Comparison of ENCODE assay signal across 10 cellular contexts in genomic region chr4:48194986-48195773, GRCh38.
DNase-seq lines count a peak whose midpoint lies in the region; ATAC-seq and TF ChIP-seq lines count a peak whose summit lies in the region.
"Had no signal": no experiment of that assay in that cellular context is flagged by ENCODE, and none has a peak within 500 bp of the region (broad histone marks: within the 10 kb centered on the region; RNA-seq: fewer than 3 reads in every experiment).

No MANE protein-coding gene starts in this region.

- no peaks in the 10 kb centered on the region for H3K36me3 ChIP-seq in gastroesophageal sphincter

- peak; percentile 28 for ATAC-seq in central memory CD8-positive, alpha-beta T cell (replicated peaks; ENCODE audit: extremely low read depth, poor library complexity, severe bottlenecking)
- peak; percentile 23 for ATAC-seq in stimulated activated naive CD8-positive, alpha-beta T cell treated with anti-CD3 and anti-CD28 coated beads, Interleukin-15, Interleukin-2, amounts not matched to agents 100 U/mL and 50 U/mL, for 24 hours
- ATAC-seq in gastroesophageal sphincter = no peak
- ATAC-seq: A549 had no signal

- no peak for TF ChIP-seq POLR2A in gastroesophageal sphincter (IDR thresholded peaks at IDR 0.05)

- TF ChIP-seq EP300 in gastroesophageal sphincter (IDR thresholded peaks at IDR 0.05) = no peak

- no peak for TF ChIP-seq CTCF in gastroesophageal sphincter (IDR thresholded peaks at IDR 0.05)

- peak; percentile 33 for DNase-seq in NCI-H345 (lab: John Stamatoyannopoulos, UW)
- DNase-seq in NCI-H345 treated with DMSO at 0.1 percent for 48 hours (lab: John Stamatoyannopoulos, UW; ENCODE audit: unreplicated experiment) = no peak
- DNase-seq in NCI-H748 (lab: John Stamatoyannopoulos, UW; ENCODE audit: unreplicated experiment) = peak; percentile 95
- no peak for DNase-seq in central memory CD8-positive, alpha-beta T cell (ENCODE audit: low spot score in 2 of 2)
- DNase-seq in stimulated activated naive CD8-positive, alpha-beta T cell treated with anti-CD3 and anti-CD28 coated beads, Interleukin-15, Interleukin-2, amounts not matched to agents 100 U/mL and 50 U/mL, for 24 hours = no peak
- DNase-seq in DMS79 (lab: John Stamatoyannopoulos, UW) = no peak
- DNase-seq in amygdala (lab: John Stamatoyannopoulos, UW) = no peak
- DNase-seq: activated gamma-delta T cell treated with Interleukin-2 at 50 U/mL for 16 hours had no signal

- no peaks in the 10 kb centered on the region for H3K9me3 ChIP-seq in gastroesophageal sphincter
- H3K9me3 ChIP-seq: A549 had no signal

- no peaks in the 10 kb centered on the region for H3K9me3 Mint-ChIP-seq in central memory CD8-positive, alpha-beta T cell

- H3K36me3 Mint-ChIP-seq in central memory CD8-positive, alpha-beta T cell (ENCODE audit: insufficient read depth) = no peaks in the 10 kb centered on the region

- no peak overlapping the region for H3K27ac ChIP-seq in gastroesophageal sphincter
- H3K27ac ChIP-seq: A549 had no signal

- peaks cover 13% of the 10 kb centered on the region for H3K4me1 Mint-ChIP-seq in central memory CD8-positive, alpha-beta T cell

- peak overlapping the region; percentile 7 for H3K27ac Mint-ChIP-seq in central memory CD8-positive, alpha-beta T cell (ENCODE audit: low read depth)

- H3K4me3 Mint-ChIP-seq in central memory CD8-positive, alpha-beta T cell = no peak overlapping the region

- H3K27me3 Mint-ChIP-seq in central memory CD8-positive, alpha-beta T cell = peaks cover 4% of the 10 kb centered on the region

- H3K4me1 ChIP-seq in gastroesophageal sphincter = peaks cover 0 to 11% (median 3%) of the 10 kb centered on the region in 3 donors
- H3K4me1 ChIP-seq: A549 had no signal

- WGBS in gastroesophageal sphincter (ENCODE audit: low coverage in 1 of 2), 2 donors = 17 to 22% methylated on average over 3 to 4 of the region's 4 CpGs

- no peak overlapping the region for H3K4me3 ChIP-seq in gastroesophageal sphincter
- H3K4me3 ChIP-seq: A549 had no signal

- H3K27me3 ChIP-seq in gastroesophageal sphincter = no peaks in the 10 kb centered on the region

Comparison
In these comparisons a context has a peak if more than half of its experiments do, and no peak if none do; other contexts are left out.
1. DNase-seq: peak in NCI-H345 (single experiment) and NCI-H748 (single experiment); none in NCI-H345 treated with DMSO at 0.1 percent for 48 hours (single experiment), central memory CD8-positive, alpha-beta T cell (0 of 2), stimulated activated naive CD8-positive, alpha-beta T cell treated with anti-CD3 and anti-CD28 coated beads, Interleukin-15, Interleukin-2, amounts not matched to agents 100 U/mL and 50 U/mL, for 24 hours (single experiment), DMS79 (single experiment) and amygdala (0 of 56).